In genomic region chr10:101063162-101063525, GRCh38 we compare ENCODE assay signal across 12 cellular contexts. TPM values are rescaled to one million over a fixed set of nuclear protein-coding genes. Genes with fewer than 3 reads are reported as not detected.
DNase-seq lines count a peak whose midpoint lies in the region; ATAC-seq lines count a peak whose summit lies in the region.
"Had no signal": no experiment of that assay in that cellular context is flagged by ENCODE, and none has a peak within 500 bp of the region (broad histone marks: within the 10 kb centered on the region; RNA-seq: fewer than 3 reads in every experiment).

No MANE protein-coding gene starts in this region.

- in situ Hi-C loops in G401 (cut with HindIII; ENCODE audit: low sequenced_read_pairs), result no loop called here

- intact Hi-C loops in activated T-helper 1 cell treated with anti-CD3 and anti-CD28 coated beads, Interleukin-12 subunit alpha, Interleukin-12 subunit beta, Interleukin-2, Interleukin-4 antibody, amounts not matched to agents 30 ng/mL and 10 ng/mL and 1 ng/mL, durations not matched to agents 14 hours and 24 hours and 36 hours (cut with micrococcal nuclease), result loop anchor here (5.0 to 10.0 kb wide), 4 partner anchors 59 to 722 kb away; partner anchors contain the start of genes NPM3 and SLF2

- H3K27ac ChIP-seq in mucosa of rectum (ENCODE audit: low read depth in 2 of 2, low read length in 2 of 2), result peak overlapping the region; percentile 99 to 100
- H3K27ac ChIP-seq: dorsolateral prefrontal cortex, HL-60 had no signal

- H3K27ac Mint-ChIP-seq in activated T-helper 1 cell treated with anti-CD3 and anti-CD28 coated beads, Interleukin-12 subunit alpha, Interleukin-12 subunit beta, Interleukin-2, Interleukin-4 antibody, amounts not matched to agents 30 ng/mL and 10 ng/mL and 1 ng/mL, durations not matched to agents 14 hours and 24 hours and 36 hours, result no peak overlapping the region
- H3K27ac Mint-ChIP-seq in activated T-cell treated with anti-CD3 and anti-CD28 coated beads, Interleukin-2, amount 50 U/mL, for 72 hours, result no peak overlapping the region
- H3K27ac Mint-ChIP-seq: activated CD8-positive, alpha-beta memory T cell treated with anti-CD3 and anti-CD28 coated beads, Interleukin-2, amount 10 ng/mL, durations not matched to agents 7 days and 5 days had no signal

- peak overlapping the region; percentile 98 to 99 for H3K4me3 ChIP-seq in mucosa of rectum (ENCODE audit: low read length in 2 of 2)
- H3K4me3 ChIP-seq: mucosa of descending colon had no signal

- H3K27me3 ChIP-seq in mucosa of rectum (ENCODE audit: control insufficient read depth in 2 of 2, insufficient read depth in 2 of 2, low read length in 2 of 2), result peaks cover 0 to 2% of the 10 kb centered on the region in 2 donors

- no peaks in the 10 kb centered on the region for H3K9me3 Mint-ChIP-seq in activated T-helper 1 cell treated with anti-CD3 and anti-CD28 coated beads, Interleukin-12 subunit alpha, Interleukin-12 subunit beta, Interleukin-2, Interleukin-4 antibody, amounts not matched to agents 30 ng/mL and 10 ng/mL and 1 ng/mL, durations not matched to agents 14 hours and 24 hours and 36 hours
- no peaks in the 10 kb centered on the region for H3K9me3 Mint-ChIP-seq in activated T-cell treated with anti-CD3 and anti-CD28 coated beads, Interleukin-2, amount 50 U/mL, for 72 hours

- DNase-seq in stimulated activated CD4-positive, alpha-beta T cell treated with anti-CD3 and anti-CD28 coated beads, Interleukin-4, amount 100 ng/mL, for 1 hour, result peak; percentile 10
- DNase-seq in stimulated activated CD4-positive, alpha-beta T cell treated with anti-CD3 and anti-CD28 coated beads, Interleukin-12 subunit alpha, Interleukin-12 subunit beta, amount 100 ng/mL, for 4 hours, result no peak
- DNase-seq in activated T-helper 1 cell treated with anti-CD3 and anti-CD28 coated beads, Interleukin-12 subunit alpha, Interleukin-12 subunit beta, Interleukin-2, Interleukin-4 antibody, amounts not matched to agents 30 ng/mL and 10 ng/mL and 1 ng/mL, durations not matched to agents 14 hours and 24 hours and 36 hours (ENCODE audit: low spot score), result no peak
- DNase-seq in activated T-cell treated with anti-CD3 and anti-CD28 coated beads, Interleukin-2, amount 50 U/mL, for 72 hours, result no peak
- DNase-seq in HK-2 (ENCODE audit: unreplicated experiment), result no peak
- no peak for DNase-seq in G401 (ENCODE audit: low spot score)

- peak overlapping the region; percentile 7 for H3K4me3 Mint-ChIP-seq in activated T-helper 1 cell treated with anti-CD3 and anti-CD28 coated beads, Interleukin-12 subunit alpha, Interleukin-12 subunit beta, Interleukin-2, Interleukin-4 antibody, amounts not matched to agents 30 ng/mL and 10 ng/mL and 1 ng/mL, durations not matched to agents 14 hours and 24 hours and 36 hours
- peak overlapping the region in 1 of 2 donors; percentile 72 for H3K4me3 Mint-ChIP-seq in activated T-cell treated with anti-CD3 and anti-CD28 coated beads, Interleukin-2, amount 50 U/mL, for 72 hours
- H3K4me3 Mint-ChIP-seq: activated CD8-positive, alpha-beta memory T cell treated with anti-CD3 and anti-CD28 coated beads, Interleukin-2, amount 10 ng/mL, durations not matched to agents 7 days and 5 days had no signal

- H3K36me3 ChIP-seq in mucosa of rectum (ENCODE audit: control insufficient read depth in 2 of 2, insufficient read depth in 2 of 2, low read length in 2 of 2), result no peaks in the 10 kb centered on the region

- H3K4me1 ChIP-seq in mucosa of rectum (ENCODE audit: control insufficient read depth in 2 of 2, insufficient read depth in 2 of 2, low read length in 2 of 2), result peaks cover 59 to 63% of the 10 kb centered on the region in 2 donors

- H3K36me3 Mint-ChIP-seq in activated T-helper 1 cell treated with anti-CD3 and anti-CD28 coated beads, Interleukin-12 subunit alpha, Interleukin-12 subunit beta, Interleukin-2, Interleukin-4 antibody, amounts not matched to agents 30 ng/mL and 10 ng/mL and 1 ng/mL, durations not matched to agents 14 hours and 24 hours and 36 hours (ENCODE audit: low read depth), result no peaks in the 10 kb centered on the region
- no peaks in the 10 kb centered on the region for H3K36me3 Mint-ChIP-seq in activated T-cell treated with anti-CD3 and anti-CD28 coated beads, Interleukin-2, amount 50 U/mL, for 72 hours (ENCODE audit: insufficient read depth in 2 of 2)

- peaks cover 25% of the 10 kb centered on the region for H3K4me1 Mint-ChIP-seq in activated T-helper 1 cell treated with anti-CD3 and anti-CD28 coated beads, Interleukin-12 subunit alpha, Interleukin-12 subunit beta, Interleukin-2, Interleukin-4 antibody, amounts not matched to agents 30 ng/mL and 10 ng/mL and 1 ng/mL, durations not matched to agents 14 hours and 24 hours and 36 hours (ENCODE audit: low read depth)
- H3K4me1 Mint-ChIP-seq in activated T-cell treated with anti-CD3 and anti-CD28 coated beads, Interleukin-2, amount 50 U/mL, for 72 hours (ENCODE audit: low read depth), result peaks cover 47% of the 10 kb centered on the region

- H3K9me3 ChIP-seq in mucosa of rectum (ENCODE audit: control insufficient read depth in 2 of 2, low read length in 2 of 2), result no peaks in the 10 kb centered on the region
- H3K9me3 ChIP-seq: mucosa of descending colon had no signal

- ATAC-seq in activated T-cell treated with anti-CD3 and anti-CD28 coated beads, Interleukin-2, amount 50 U/mL, for 72 hours (replicated peaks in 1 of 2), result no peak
- ATAC-seq in HG03045 (IDR thresholded peaks at IDR 0.05; ENCODE audit: unreplicated experiment), result no peak

- peaks cover 44% of the 10 kb centered on the region for H3K27me3 Mint-ChIP-seq in activated T-helper 1 cell treated with anti-CD3 and anti-CD28 coated beads, Interleukin-12 subunit alpha, Interleukin-12 subunit beta, Interleukin-2, Interleukin-4 antibody, amounts not matched to agents 30 ng/mL and 10 ng/mL and 1 ng/mL, durations not matched to agents 14 hours and 24 hours and 36 hours (ENCODE audit: insufficient read depth)
- H3K27me3 Mint-ChIP-seq in activated T-cell treated with anti-CD3 and anti-CD28 coated beads, Interleukin-2, amount 50 U/mL, for 72 hours (ENCODE audit: low read depth), result peaks cover 44% of the 10 kb centered on the region

- peak overlapping the region; percentile 26 to 99 for H3K9ac ChIP-seq in mucosa of rectum (ENCODE audit: low read depth in 1 of 2, low read length in 2 of 2)

RNA-seq across cellular contexts. Expression of gene KAZALD1, which starts 1.4 kb away (rescaled TPM):
- 0.57 and 0.73 TPM in 2 replicates for total RNA-seq in activated T-helper 1 cell treated with anti-CD3 and anti-CD28 coated beads, Interleukin-12 subunit alpha, Interleukin-12 subunit beta, Interleukin-2, Interleukin-4 antibody, amounts not matched to agents 30 ng/mL and 10 ng/mL and 1 ng/mL, durations not matched to agents 14 hours and 24 hours and 36 hours
- total RNA-seq in activated T-cell treated with anti-CD3 and anti-CD28 coated beads, Interleukin-2, amount 50 U/mL, for 72 hours, result under 1 TPM; 0.49 to 0.53 TPM
- total RNA-seq in G401 (2014; rRNA removed; shearing (Covaris generic)), result 105 and 145 TPM in 2 replicates

RNA-seq across cellular contexts. Expression of gene SFXN3, which starts 32.1 kb away (rescaled TPM):
- 34.8 and 39.0 TPM in 2 replicates for total RNA-seq in activated T-helper 1 cell treated with anti-CD3 and anti-CD28 coated beads, Interleukin-12 subunit alpha, Interleukin-12 subunit beta, Interleukin-2, Interleukin-4 antibody, amounts not matched to agents 30 ng/mL and 10 ng/mL and 1 ng/mL, durations not matched to agents 14 hours and 24 hours and 36 hours
- total RNA-seq in activated T-cell treated with anti-CD3 and anti-CD28 coated beads, Interleukin-2, amount 50 U/mL, for 72 hours, result 10 to 100 TPM; 23.5 to 24.2 TPM
- 58.9 and 65.7 TPM in 2 replicates for total RNA-seq in G401 (2014; rRNA removed; shearing (Covaris generic))

RNA-seq across cellular contexts. Expression of gene PDZD7, which starts 32.2 kb away (rescaled TPM):
- 0.47 and 0.54 TPM in 2 replicates for total RNA-seq in activated T-helper 1 cell treated with anti-CD3 and anti-CD28 coated beads, Interleukin-12 subunit alpha, Interleukin-12 subunit beta, Interleukin-2, Interleukin-4 antibody, amounts not matched to agents 30 ng/mL and 10 ng/mL and 1 ng/mL, durations not matched to agents 14 hours and 24 hours and 36 hours
- under 1 TPM; 0.12 to 0.44 TPM for total RNA-seq in activated T-cell treated with anti-CD3 and anti-CD28 coated beads, Interleukin-2, amount 50 U/mL, for 72 hours
- 2.4 and 4.5 TPM in 2 replicates for total RNA-seq in G401 (2014; rRNA removed; shearing (Covaris generic))

Comparison
In these comparisons a context has a peak if more than half of its experiments do, and no peak if none do; other contexts are left out.
1. RNA of gene KAZALD1, which starts 1.4 kb away (total RNA-seq): 105 to 145 TPM in G401; 0.57 to 0.73 TPM in activated T-helper 1 cell treated with anti-CD3 and anti-CD28 coated beads, Interleukin-12 subunit alpha, Interleukin-12 subunit beta, Interleukin-2, Interleukin-4 antibody, amounts not matched to agents 30 ng/mL and 10 ng/mL and 1 ng/mL, durations not matched to agents 14 hours and 24 hours and 36 hours and 0.49 to 0.53 TPM in activated T-cell treated with anti-CD3 and anti-CD28 coated beads, Interleukin-2, amount 50 U/mL, for 72 hours; every median in the first group is over 10 times any median in the second.